1 cellular context compared by ENCODE assay signal in the genomic region with DNA sequence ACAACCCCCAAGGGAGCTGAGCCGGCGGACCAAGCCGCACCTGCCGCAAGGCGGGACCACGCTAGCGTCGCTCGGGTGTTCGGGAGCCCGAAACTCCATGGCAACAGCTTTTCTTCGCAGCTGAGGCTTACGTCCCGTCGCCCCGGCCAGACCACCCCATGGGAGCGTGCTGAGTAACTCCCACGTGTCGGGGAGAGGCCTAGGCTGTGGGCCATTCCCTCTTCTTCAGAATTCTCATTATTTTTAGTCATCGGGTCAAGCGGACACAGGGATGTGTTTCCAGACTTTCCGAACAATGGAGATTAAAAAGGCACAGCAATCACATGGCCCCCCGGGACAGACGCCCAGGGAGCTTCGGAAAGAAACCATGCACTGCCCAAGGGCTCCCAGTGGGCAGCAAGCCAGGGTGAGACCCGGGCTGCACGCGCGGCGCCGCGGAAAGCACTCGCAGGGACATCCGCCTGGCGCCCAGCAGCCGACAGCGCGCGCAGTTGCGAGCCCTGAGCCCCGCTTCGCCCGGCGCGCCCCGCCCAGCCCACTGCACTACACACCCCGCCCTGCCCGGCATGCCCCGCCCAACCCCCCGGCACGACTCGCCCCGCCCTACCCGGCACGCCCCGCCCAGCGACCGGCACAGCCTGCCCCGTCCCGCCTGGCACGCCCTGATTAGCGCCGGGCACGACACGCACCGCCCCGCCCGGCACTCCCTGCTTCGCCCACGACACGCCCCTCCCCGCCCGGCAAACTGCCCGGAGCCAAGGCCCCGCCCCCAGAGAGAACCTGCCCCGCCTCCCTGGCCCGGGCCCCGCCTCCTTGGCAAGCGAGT.
TF ChIP-seq lines count a peak whose summit lies in the region.

No MANE protein-coding gene starts in this region.

TF ChIP-seq in HepG2, 621 proteins besides CTCF, POLR2A, EP300 and RAD21 (continued from another document and continues in another):
- TF ChIP-seq ZNF687 (CRISPR knock-in tag; IDR thresholded peaks at IDR 0.05) (peak; percentile 90), SCMH1 (CRISPR knock-in tag; IDR thresholded peaks at IDR 0.05; ENCODE audit: borderline replicate concordance) (no peak), ZNF430 (CRISPR knock-in tag; IDR thresholded peaks at IDR 0.05) (no peak), GABPA (IDR thresholded peaks at IDR 0.05; ENCODE audit: low read depth, low read length) (no peak), GABPA (CRISPR knock-in tag; IDR thresholded peaks at IDR 0.05; ENCODE audit: low read depth) (no peak), ZNF710 (CRISPR knock-in tag; IDR thresholded peaks at IDR 0.05; ENCODE audit: borderline replicate concordance) (no peak), TERF1 (CRISPR knock-in tag; IDR thresholded peaks at IDR 0.05) (no peak), MTF2 (CRISPR knock-in tag; IDR thresholded peaks at IDR 0.05; ENCODE audit: borderline replicate concordance) (no peak), ZNF296 (CRISPR knock-in tag; conservative IDR thresholded peaks at IDR 0.05) (no peak), ZNF512 (CRISPR knock-in tag; IDR thresholded peaks at IDR 0.05) (no peak), ZNF609 (CRISPR knock-in tag; IDR thresholded peaks at IDR 0.05; ENCODE audit: borderline replicate concordance) (no peak), ZSCAN20 (CRISPR knock-in tag; IDR thresholded peaks at IDR 0.05; ENCODE audit: borderline replicate concordance) (0 out of 2 replicates have a peak, but pooled peaks have one; percentile 24), ZNF367 (CRISPR knock-in tag; IDR thresholded peaks at IDR 0.05; ENCODE audit: borderline replicate concordance) (no peak), ZNF333 (CRISPR knock-in tag; IDR thresholded peaks at IDR 0.05; ENCODE audit: borderline replicate concordance) (no peak), HNF4G (IDR thresholded peaks at IDR 0.05; ENCODE audit: borderline replicate concordance, low read depth, low read length) (no peak), HNF4G (CRISPR knock-in tag; IDR thresholded peaks at IDR 0.05; ENCODE audit: borderline replicate concordance, low read depth) (no peak), ZNF768 (CRISPR knock-in tag; IDR thresholded peaks at IDR 0.05) (no peak), ZNF605 (CRISPR knock-in tag; IDR thresholded peaks at IDR 0.05) (no peak), ZNF570 (CRISPR knock-in tag; IDR thresholded peaks at IDR 0.05; ENCODE audit: borderline replicate concordance) (no peak), ZNF414 (CRISPR knock-in tag; IDR thresholded peaks at IDR 0.05) (no peak), BCL3 (CRISPR knock-in tag; IDR thresholded peaks at IDR 0.05) (peak; percentile 40; the same call in 1 of the 2 replicates), U2AF2 (IDR thresholded peaks at IDR 0.05; ENCODE audit: low read depth, low read length) (0 out of 2 replicates have a peak, but pooled peaks have one; percentile 51), ZBTB49 (CRISPR knock-in tag; IDR thresholded peaks at IDR 0.05; ENCODE audit: borderline replicate concordance) (no peak), RFXANK (CRISPR knock-in tag; IDR thresholded peaks at IDR 0.05) (no peak), MIER3 (CRISPR knock-in tag; IDR thresholded peaks at IDR 0.05; ENCODE audit: borderline replicate concordance) (no peak), ESRRA (CRISPR knock-in tag; IDR thresholded peaks at IDR 0.05; ENCODE audit: low read depth) (0 out of 2 replicates have a peak, but pooled peaks have one; percentile 22), ZNF468 (CRISPR knock-in tag; IDR thresholded peaks at IDR 0.05) (no peak), MTA3 (CRISPR knock-in tag; IDR thresholded peaks at IDR 0.05) (no peak), HOXA7 (CRISPR knock-in tag; IDR thresholded peaks at IDR 0.05) (no peak), SP140L (CRISPR knock-in tag; IDR thresholded peaks at IDR 0.05; ENCODE audit: borderline replicate concordance) (no peak), CBX1 (IDR thresholded peaks at IDR 0.05; ENCODE audit: low read depth) (no peak), KLF6 (CRISPR knock-in tag; IDR thresholded peaks at IDR 0.05) (no peak), MXD4 (CRISPR knock-in tag; IDR thresholded peaks at IDR 0.05) (peak; percentile 38; the same call in 1 of the 2 replicates), ZNF713 (CRISPR knock-in tag; IDR thresholded peaks at IDR 0.05) (no peak), RBAK (CRISPR knock-in tag; IDR thresholded peaks at IDR 0.05) (no peak), ZNF234 (CRISPR knock-in tag; conservative IDR thresholded peaks at IDR 0.05) (no peak), MXI1 (IDR thresholded peaks at IDR 0.05; ENCODE audit: borderline replicate concordance, low read depth, low read length) (peak; percentile 20; the same call in 1 of the 3 replicates), SRSF9 (IDR thresholded peaks at IDR 0.05; ENCODE audit: borderline replicate concordance, insufficient read depth, low read depth, low read length, poor library complexity, severe bottlenecking) (no peak), PHF8 (CRISPR knock-in tag; IDR thresholded peaks at IDR 0.05) (peak; percentile 52), KLF16 (CRISPR knock-in tag; IDR thresholded peaks at IDR 0.05) (0 out of 4 replicates have a peak, but pooled peaks of 1 of the 2 experiments have one; percentile 29), IRF2 (CRISPR knock-in tag; IDR thresholded peaks at IDR 0.05) (no peak), SRSF4 (IDR thresholded peaks at IDR 0.05; ENCODE audit: low read depth, low read length, poor library complexity, severe bottlenecking) (no peak)
